Comparison of ENCODE assay signal across 15 cellular contexts in the genomic region with DNA sequence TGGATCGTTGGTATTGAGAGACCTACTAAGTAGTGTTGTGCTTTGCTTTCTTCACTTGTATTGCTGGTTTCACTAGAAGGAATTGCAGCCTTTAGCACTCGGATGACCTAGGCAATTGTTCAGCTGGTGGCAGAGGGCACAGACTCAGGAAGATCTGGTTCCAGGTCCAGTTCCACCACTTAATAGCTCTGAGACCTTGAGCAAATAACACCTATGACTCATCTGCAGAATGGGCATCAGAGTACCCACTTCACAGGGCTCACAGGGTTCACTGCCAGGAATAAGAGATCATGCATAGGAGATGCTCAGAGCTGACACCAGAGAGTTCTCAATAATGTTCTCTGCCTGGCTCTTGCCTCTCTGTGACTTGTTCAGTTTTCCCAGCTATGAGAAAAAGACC.
A peak's percentile ranks its signal among the peaks of the same experiment; 100 is the strongest.
DNase-seq lines count a peak whose midpoint lies in the region; ATAC-seq and TF ChIP-seq lines count a peak whose summit lies in the region.
"Had no signal": no experiment of that assay in that cellular context is flagged by ENCODE, and none has a peak within 500 bp of the region (broad histone marks: within the 10 kb centered on the region; RNA-seq: fewer than 3 reads in every experiment).

No MANE protein-coding gene starts in this region.

- H3K36me3 ChIP-seq in right lobe of liver, result no peaks in the 10 kb centered on the region
- H3K36me3 ChIP-seq: right atrium auricular region had no signal

- ATAC-seq in right lobe of liver, result peak in 2 of 4 donors; percentile 78
- no peak for ATAC-seq in HG03108 (IDR thresholded peaks at IDR 0.05; ENCODE audit: unreplicated experiment)
- ATAC-seq in T-helper 17 cell, result no peak
- ATAC-seq: activated T-cell treated with anti-CD3 and anti-CD28 coated beads, Interleukin-2, amount 50 U/mL, for 4 hours had no signal

- no peak overlapping the region for H3K4me3 ChIP-seq in right lobe of liver
- H3K4me3 ChIP-seq: right atrium auricular region had no signal

- H3K36me3 Mint-ChIP-seq in T-helper 17 cell (ENCODE audit: low read depth), result peaks cover 7% of the 10 kb centered on the region

- no peaks in the 10 kb centered on the region for H3K27me3 ChIP-seq in right lobe of liver
- H3K27me3 ChIP-seq: right atrium auricular region had no signal

- no peaks in the 10 kb centered on the region for H3K9me3 ChIP-seq in right lobe of liver
- no peaks in the 10 kb centered on the region for H3K9me3 ChIP-seq in T-helper 17 cell (ENCODE audit: control insufficient read depth, low read length, poor library complexity, severe bottlenecking)
- H3K9me3 ChIP-seq: right atrium auricular region had no signal

- intact Hi-C loops in right lobe of liver (cut with DNase I), result no loop called here

- no peak for TF ChIP-seq POLR2A in right lobe of liver (IDR thresholded peaks at IDR 0.05)

- H3K27me3 Mint-ChIP-seq in T-helper 17 cell, result no peaks in the 10 kb centered on the region
- H3K27me3 Mint-ChIP-seq: activated CD4-positive, alpha-beta T cell treated with anti-CD3 and anti-CD28 coated beads, Interleukin-2, amount 10 ng/mL, durations not matched to agents 7 days and 5 days; naive B cell had no signal

- no peak overlapping the region for H3K27ac ChIP-seq in right lobe of liver
- H3K27ac ChIP-seq: right atrium auricular region had no signal

- peaks cover 0 to 28% (median 12%) of the 10 kb centered on the region in 4 donors for H3K4me1 ChIP-seq in right lobe of liver

- DNase-seq in SIG-M5 treated with dmso at 0.1 percent for 504 hours (lab: John Stamatoyannopoulos, UW; ENCODE audit: unreplicated experiment), result peak; percentile 50
- DNase-seq in SIG-M5 (lab: John Stamatoyannopoulos, UW), result no peak
- peak; percentile 16 for DNase-seq in SHP77 treated with DMSO at 0.1 percent for 48 hours (lab: John Stamatoyannopoulos, UW)
- peak in 2 of 3 donors; percentile 13 to 24 for DNase-seq in right lobe of liver
- no peak for DNase-seq in COLO668 (lab: John Stamatoyannopoulos, UW; ENCODE audit: unreplicated experiment)
- no peak for DNase-seq in NCI-H128 (lab: John Stamatoyannopoulos, UW; ENCODE audit: unreplicated experiment)
- no peak for DNase-seq in T-helper 17 cell
- DNase-seq: activated CD4-positive, alpha-beta T cell treated with anti-CD3 and anti-CD28 coated beads, Interleukin-2, amount 10 ng/mL, durations not matched to agents 7 days and 5 days; activated T-cell treated with anti-CD3 and anti-CD28 coated beads, Interleukin-2, amount 50 U/mL, for 4 hours; naive B cell; RPMI8226; stimulated activated CD4-positive, alpha-beta T cell treated with anti-CD3 and anti-CD28 coated beads, Interleukin-4, amount 100 ng/mL, for 1 hour; T1000 had no signal

- H3K4me1 Mint-ChIP-seq in T-helper 17 cell, result peaks cover 11% of the 10 kb centered on the region

- WGBS in right lobe of liver (ENCODE audit: insufficient coverage, low coverage, low lambda C conversion rate, missing lambda C conversion rate), result 81% methylated on average over 2 of the region's 2 CpGs

- TF ChIP-seq CTCF in right lobe of liver (IDR thresholded peaks at IDR 0.05), result no peak

- H3K4me3 Mint-ChIP-seq in T-helper 17 cell, result no peak overlapping the region
- H3K4me3 Mint-ChIP-seq: activated CD4-positive, alpha-beta T cell treated with anti-CD3 and anti-CD28 coated beads, Interleukin-2, amount 10 ng/mL, durations not matched to agents 7 days and 5 days; activated T-cell treated with anti-CD3 and anti-CD28 coated beads, Interleukin-2, amount 50 U/mL, for 4 hours; naive B cell had no signal

- no peak overlapping the region for H3K27ac Mint-ChIP-seq in T-helper 17 cell
- H3K27ac Mint-ChIP-seq: activated CD4-positive, alpha-beta T cell treated with anti-CD3 and anti-CD28 coated beads, Interleukin-2, amount 10 ng/mL, durations not matched to agents 7 days and 5 days had no signal

Comparison
In these comparisons a context has a peak if more than half of its experiments do, and no peak if none do; other contexts are left out.
1. DNase-seq: peak in SIG-M5 treated with dmso at 0.1 percent for 504 hours (single experiment), SHP77 treated with DMSO at 0.1 percent for 48 hours (single experiment) and right lobe of liver (2 of 3); none in SIG-M5 (single experiment), COLO668 (single experiment), NCI-H128 (single experiment) and T-helper 17 cell (0 of 3).